In genomic region chr3:65811050-65811766, GRCh38 we compare ENCODE assay signal across 15 cellular contexts.
DNase-seq lines count a peak whose midpoint lies in the region; ATAC-seq, FAIRE-seq and TF ChIP-seq lines count a peak whose summit lies in the region.
"Had no signal": no experiment of that assay in that cellular context is flagged by ENCODE, and none has a peak within 500 bp of the region (broad histone marks: within the 10 kb centered on the region; RNA-seq: fewer than 3 reads in every experiment).

No MANE protein-coding gene starts in this region.

- H3K4me3 Mint-ChIP-seq in brain: peak overlapping the region; percentile 47 to 70 (median 63)
- H3K4me3 Mint-ChIP-seq: activated naive CD4-positive, alpha-beta T cell treated with anti-CD3 and anti-CD28 coated beads, Interleukin-2, amount 10 ng/mL, durations not matched to agents 7 days and 5 days; natural killer cell had no signal

- peaks cover 56% of the 10 kb centered on the region for H3K4me1 Mint-ChIP-seq in brain
- H3K4me1 Mint-ChIP-seq: activated naive CD4-positive, alpha-beta T cell treated with anti-CD3 and anti-CD28 coated beads, Interleukin-2, amount 10 ng/mL, durations not matched to agents 7 days and 5 days; natural killer cell had no signal

- POLR2A ChIA-PET in SK-N-SH (lab: Yijun Ruan, JAX): no interaction called here

- H3K27ac ChIP-seq in right cardiac atrium (ENCODE audit: low read length) (no peak overlapping the region), SK-N-SH (ENCODE audit: low read depth in 2 of 2, low read length in 1 of 2) (no peak overlapping the region)
- H3K27ac ChIP-seq: 22Rv1, skin epidermis, thyroid gland had no signal

- peaks cover 21% of the 10 kb centered on the region for H3K79me2 ChIP-seq in SK-N-SH (ENCODE audit: insufficient read depth)

- H3K4me3 ChIP-seq in right cardiac atrium (ENCODE audit: low read length): no peak overlapping the region
- H3K4me3 ChIP-seq in SK-N-SH (ENCODE audit: low read depth in 2 of 2, low read length in 1 of 2): no peak overlapping the region
- H3K4me3 ChIP-seq: skin epidermis, thyroid gland had no signal

- peaks cover 13% of the 10 kb centered on the region for H3K36me3 Mint-ChIP-seq in brain
- H3K36me3 Mint-ChIP-seq: activated naive CD4-positive, alpha-beta T cell treated with anti-CD3 and anti-CD28 coated beads, Interleukin-2, amount 10 ng/mL, durations not matched to agents 7 days and 5 days; natural killer cell had no signal

- peaks cover 0 to 13% (median 7%) of the 10 kb centered on the region in 5 experiments for H3K9me3 Mint-ChIP-seq in brain

- TF ChIP-seq RAD21 in SK-N-SH (IDR thresholded peaks at IDR 0.05; ENCODE audit: low read length): no peak

- no peaks in the 10 kb centered on the region for H3F3A ChIP-seq in SK-N-SH (replicated peaks; ENCODE audit: insufficient read depth)

- FAIRE-seq in RCC 7860 (lab: Jason Lieb, UNC): no peak

- no peak for TF ChIP-seq CTCF in brain (conservative IDR thresholded peaks at IDR 0.05)
- no peak for TF ChIP-seq CTCF in SK-N-SH (IDR thresholded peaks at IDR 0.05)

- peaks cover 0 to 2% of the 10 kb centered on the region in 2 experiments for H3K36me3 ChIP-seq in SK-N-SH (replicated peaks in 1 of 2; ENCODE audit: control insufficient read depth in 1 of 2, insufficient read depth in 2 of 2, low read length in 1 of 2)
- H3K36me3 ChIP-seq: thyroid gland had no signal

- no peak overlapping the region for H3K9ac ChIP-seq in SK-N-SH

- no peaks in the 10 kb centered on the region for H3K9me2 ChIP-seq in SK-N-SH

- H3K27ac Mint-ChIP-seq in brain: peak overlapping the region in 4 of 5 experiments; percentile 59 to 87 (median 80)
- H3K27ac Mint-ChIP-seq: activated naive CD4-positive, alpha-beta T cell treated with anti-CD3 and anti-CD28 coated beads, Interleukin-2, amount 10 ng/mL, durations not matched to agents 7 days and 5 days; natural killer cell had no signal

- no peak overlapping the region for H3K4me2 ChIP-seq in SK-N-SH

- H2AFZ ChIP-seq in SK-N-SH (ENCODE audit: low read depth): no peak overlapping the region

- no peak for TF ChIP-seq EP300 in SK-N-SH (IDR thresholded peaks at IDR 0.05; ENCODE audit: borderline replicate concordance in 1 of 2, low read depth in 1 of 2, low read length in 1 of 2)

- CTCF ChIA-PET in SK-N-SH (lab: Yijun Ruan, JAX): interaction anchor here (1.2 kb wide), 1 partner anchor 24 kb away, joined by 3 read pairs; no protein-coding TSS in a partner anchor

- no peaks in the 10 kb centered on the region; the same call in 1 of the 2 replicates for H4K20me1 ChIP-seq in SK-N-SH (ENCODE audit: insufficient read depth)

- H3K4me1 ChIP-seq in right cardiac atrium (ENCODE audit: control insufficient read depth, insufficient read depth, low read length): peaks cover 7% of the 10 kb centered on the region
- H3K4me1 ChIP-seq in SK-N-SH (ENCODE audit: control insufficient read depth in 1 of 2, insufficient read depth in 2 of 2, low read depth in 1 of 2, low read length in 1 of 2): peaks cover 0 to 12% of the 10 kb centered on the region in 2 experiments; a peak in 1 of 4 replicates

- no peaks in the 10 kb centered on the region for H3K27me3 Mint-ChIP-seq in brain
- H3K27me3 Mint-ChIP-seq: activated naive CD4-positive, alpha-beta T cell treated with anti-CD3 and anti-CD28 coated beads, Interleukin-2, amount 10 ng/mL, durations not matched to agents 7 days and 5 days had no signal

- 27% methylated on average over 4 of the region's 4 CpGs for WGBS in right cardiac atrium
- WGBS in SK-N-SH (ENCODE audit: low lambda C conversion rate): 91% methylated on average over 4 of the region's 4 CpGs

- intact Hi-C loops in right cardiac atrium (cut with DNase I): no loop called here

- peak; percentile 42 for DNase-seq in NCI-H2029 (lab: John Stamatoyannopoulos, UW)
- DNase-seq in NCI-H2029 treated with DMSO at 0.1 percent for 48 hours (lab: John Stamatoyannopoulos, UW): no peak
- peak; percentile 47 to 73 (median 71) for DNase-seq in right cardiac atrium
- DNase-seq in smooth muscle cell of the brain vasculature (ENCODE audit: low read depth, low spot score): peak; percentile 35
- DNase-seq in SK-N-SH: no peak
- no peak for DNase-seq in RCC 7860 (ENCODE audit: low spot score)
- DNase-seq: activated naive CD4-positive, alpha-beta T cell treated with anti-CD3 and anti-CD28 coated beads, Interleukin-2, amount 10 ng/mL, durations not matched to agents 7 days and 5 days; foreskin melanocyte; natural killer cell; NCI-H187 had no signal

- ATAC-seq in right cardiac atrium: peak; percentile 74 to 92
- no peak for ATAC-seq in GM21515 (IDR thresholded peaks at IDR 0.05; ENCODE audit: unreplicated experiment)
- ATAC-seq: natural killer cell had no signal

- no peaks in the 10 kb centered on the region for H3K27me3 ChIP-seq in right cardiac atrium (ENCODE audit: control insufficient read depth, insufficient read depth)
- H3K27me3 ChIP-seq in SK-N-SH (ENCODE audit: insufficient read depth): no peaks in the 10 kb centered on the region
- H3K27me3 ChIP-seq: thyroid gland had no signal

- H3K9me3 ChIP-seq in right cardiac atrium (ENCODE audit: control insufficient read depth, low read length) (no peaks in the 10 kb centered on the region), SK-N-SH (0 out of 2 replicates have a peak, but pooled peaks cover 7% of the 10 kb centered on the region)
- H3K9me3 ChIP-seq: thyroid gland had no signal

TF ChIP-seq in SK-N-SH, 30 proteins besides CTCF, POLR2A, EP300 and RAD21 (continues in another document):
- TF ChIP-seq FOXM1 (IDR thresholded peaks at IDR 0.05; ENCODE audit: low read depth) (no peak), FOSL2 (IDR thresholded peaks at IDR 0.05; ENCODE audit: borderline replicate concordance, low read depth) (no peak), REST (IDR thresholded peaks at IDR 0.05; ENCODE audit: low read depth, low read length) (no peak), IRF3 (IDR thresholded peaks at IDR 0.05; ENCODE audit: low read depth, low read length) (no peak), EZH2phosphoT487 (IDR thresholded peaks at IDR 0.05; ENCODE audit: borderline replicate concordance, low read depth) (no peak), NRF1 (IDR thresholded peaks at IDR 0.05; ENCODE audit: low read depth, low read length) (no peak), JUND (IDR thresholded peaks at IDR 0.05) (no peak), RFX5 (IDR thresholded peaks at IDR 0.05; ENCODE audit: low read length) (no peak), FOXJ3 (CRISPR knock-in tag; IDR thresholded peaks at IDR 0.05) (no peak), NFIC (IDR thresholded peaks at IDR 0.05; ENCODE audit: borderline replicate concordance) (no peak), SMC3 (IDR thresholded peaks at IDR 0.05; ENCODE audit: low read depth, low read length) (no peak), MXI1 (IDR thresholded peaks at IDR 0.05; ENCODE audit: low read depth, low read length) (no peak)
- TF ChIP-seq, protein P1, sequence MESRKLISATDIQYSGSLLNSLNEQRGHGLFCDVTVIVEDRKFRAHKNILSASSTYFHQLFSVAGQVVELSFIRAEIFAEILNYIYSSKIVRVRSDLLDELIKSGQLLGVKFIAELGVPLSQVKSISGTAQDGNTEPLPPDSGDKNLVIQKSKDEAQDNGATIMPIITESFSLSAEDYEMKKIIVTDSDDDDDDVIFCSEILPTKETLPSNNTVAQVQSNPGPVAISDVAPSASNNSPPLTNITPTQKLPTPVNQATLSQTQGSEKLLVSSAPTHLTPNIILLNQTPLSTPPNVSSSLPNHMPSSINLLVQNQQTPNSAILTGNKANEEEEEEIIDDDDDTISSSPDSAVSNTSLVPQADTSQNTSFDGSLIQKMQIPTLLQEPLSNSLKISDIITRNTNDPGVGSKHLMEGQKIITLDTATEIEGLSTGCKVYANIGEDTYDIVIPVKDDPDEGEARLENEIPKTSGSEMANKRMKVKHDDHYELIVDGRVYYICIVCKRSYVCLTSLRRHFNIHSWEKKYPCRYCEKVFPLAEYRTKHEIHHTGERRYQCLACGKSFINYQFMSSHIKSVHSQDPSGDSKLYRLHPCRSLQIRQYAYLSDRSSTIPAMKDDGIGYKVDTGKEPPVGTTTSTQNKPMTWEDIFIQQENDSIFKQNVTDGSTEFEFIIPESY (IDR thresholded peaks at IDR 0.05; ENCODE audit: borderline replicate concordance, low read depth): no peak

Comparison
In these comparisons a context has a peak if more than half of its experiments do, and no peak if none do; other contexts are left out.
1. DNase-seq: peak in NCI-H2029 (single experiment), right cardiac atrium (3 of 3) and smooth muscle cell of the brain vasculature (single experiment); none in NCI-H2029 treated with DMSO at 0.1 percent for 48 hours (single experiment), SK-N-SH (single experiment) and RCC 7860 (single experiment).